Comparison of ENCODE assay signal across 9 cellular contexts in the genomic region with DNA sequence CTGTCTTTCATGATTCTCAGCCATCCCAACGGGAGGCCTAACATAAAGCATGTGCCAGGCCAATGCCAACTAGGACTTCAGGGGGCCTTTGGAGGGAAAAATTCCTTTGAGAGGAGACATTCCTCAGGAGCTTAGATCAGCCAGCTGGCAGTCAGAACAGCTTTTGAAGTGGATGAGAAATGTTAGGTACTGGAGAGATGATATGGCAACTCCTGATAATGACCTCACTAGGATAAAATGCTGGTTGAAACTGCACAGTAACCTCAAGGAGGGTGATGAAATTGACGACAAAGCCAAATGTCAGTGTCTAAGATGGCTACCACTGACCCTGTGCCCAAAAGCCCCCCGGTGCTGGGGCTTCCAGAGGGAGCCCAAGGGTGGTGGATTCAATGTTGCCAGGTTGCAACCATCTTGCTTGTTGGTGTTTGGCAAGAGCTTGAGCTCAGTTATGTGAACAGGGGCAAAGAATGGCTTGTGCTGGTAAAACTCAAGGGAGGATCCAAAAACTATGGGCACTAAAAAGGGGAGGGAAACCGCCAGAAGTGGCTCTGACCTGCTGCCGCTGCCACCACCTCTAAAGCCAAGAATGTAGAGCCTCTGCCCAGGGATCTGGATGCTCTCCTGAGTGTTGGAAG.
DNase-seq lines count a peak whose midpoint lies in the region; ATAC-seq and TF ChIP-seq lines count a peak whose summit lies in the region.
"Had no signal": no experiment of that assay in that cellular context is flagged by ENCODE, and none has a peak within 500 bp of the region (broad histone marks: within the 10 kb centered on the region; RNA-seq: fewer than 3 reads in every experiment).

No MANE protein-coding gene starts in this region.

- ATAC-seq in PC-3 (peak; percentile 16; the same call in 1 of the 2 replicates), GM21423 (IDR thresholded peaks at IDR 0.05; ENCODE audit: unreplicated experiment) (no peak)

- H3K79me2 ChIP-seq in PC-3 (ENCODE audit: low read length) (no peaks in the 10 kb centered on the region), osteoblast (ENCODE audit: insufficient read depth, low read length) (no peaks in the 10 kb centered on the region)

- H4K20me1 ChIP-seq in PC-3 (ENCODE audit: low read length) = no peaks in the 10 kb centered on the region
- no peaks in the 10 kb centered on the region for H4K20me1 ChIP-seq in osteoblast (ENCODE audit: insufficient read depth, low read length)

- no peaks in the 10 kb centered on the region for H3K9me2 ChIP-seq in PC-3 (replicated peaks; ENCODE audit: low read length)

- H3K27ac ChIP-seq in PC-3 (ENCODE audit: low read length) (peak overlapping the region; percentile 76), osteoblast (ENCODE audit: low read depth, low read length) (peak overlapping the region; percentile 93)

- no peak overlapping the region for H3K4me3 ChIP-seq in PC-3 (ENCODE audit: low read length)
- H3K4me3 ChIP-seq in osteoblast (ENCODE audit: insufficient read depth, low read length) = no peak overlapping the region
- no peak overlapping the region for H3K4me3 ChIP-seq in BE2C (ENCODE audit: low read depth, low read length)

- H3K4me2 ChIP-seq in PC-3 (ENCODE audit: low read length) (peak overlapping the region; percentile 84; the same call in 1 of the 2 replicates), osteoblast (ENCODE audit: insufficient read depth, low read length) (peak overlapping the region; percentile 83)

- POLR2A ChIA-PET in PC-3 (lab: Charles Lee; ENCODE audit: unreplicated experiment) = no interaction called here

- no peaks in the 10 kb centered on the region for H3K9me3 ChIP-seq in PC-3 (ENCODE audit: low read length)
- H3K9me3 ChIP-seq in osteoblast (ENCODE audit: low read depth, low read length) = no peaks in the 10 kb centered on the region
- H3K9me3 ChIP-seq in BE2C = no peaks in the 10 kb centered on the region

- DNase-seq in COLO829 (ENCODE audit: low spot score) (peak; percentile 55), PC-3 (peak; percentile 76), fibroblast of gingiva (ENCODE audit: low read depth) (peak; percentile 92), osteoblast (ENCODE audit: insufficient read length, low spot score, missing footprints) (peak; percentile 90), BE2C (no peak)
- no peak for DNase-seq in activated effector memory CD4-positive, alpha-beta T cell treated with Interleukin-2 at 50 U/mL for 16 hours
- no peak for DNase-seq in stimulated activated CD4-positive, alpha-beta T cell treated with anti-CD3 and anti-CD28 coated beads, Interleukin-2, amount 100 ng/mL, for 24 hours
- DNase-seq: NK-92 treated with Interleukin-12 subunit alpha and Interleukin-12 subunit beta, amount 100 ng/mL, for 24 hours had no signal

- no peak overlapping the region for H3K9ac ChIP-seq in PC-3 (ENCODE audit: low read length)

- H2AFZ ChIP-seq in PC-3 (ENCODE audit: low read length) (no peak overlapping the region), osteoblast (ENCODE audit: low read length) (peak overlapping the region; percentile 33)

- peaks cover 29% of the 10 kb centered on the region for H3K4me1 ChIP-seq in PC-3 (ENCODE audit: insufficient read depth, low read length)
- peaks cover 28% of the 10 kb centered on the region for H3K4me1 ChIP-seq in osteoblast (ENCODE audit: insufficient read depth, low read length)
- H3K4me1 ChIP-seq in BE2C = no peaks in the 10 kb centered on the region; the same call in 1 of the 2 replicates

- no peak for TF ChIP-seq CTCF in PC-3 (conservative IDR thresholded peaks at IDR 0.05; ENCODE audit: low read depth, low read length)
- no peak for TF ChIP-seq CTCF in osteoblast (IDR thresholded peaks at IDR 0.05; ENCODE audit: extremely low read depth, low read depth, low read length)
- TF ChIP-seq CTCF in BE2C (IDR thresholded peaks at IDR 0.05; ENCODE audit: low read depth, low read length) = no peak

- CTCF ChIA-PET in PC-3 (lab: Charles Lee) = interaction anchor here (0.6 kb wide), 1 partner anchor 177 kb away, joined by 3 read pairs; no protein-coding TSS in a partner anchor

- no peaks in the 10 kb centered on the region for H3K27me3 ChIP-seq in PC-3 (ENCODE audit: low read length)
- H3K27me3 ChIP-seq in osteoblast (ENCODE audit: insufficient read depth, low read length) = no peaks in the 10 kb centered on the region
- H3K27me3 ChIP-seq in BE2C = no peaks in the 10 kb centered on the region

- no peaks in the 10 kb centered on the region for H3K36me3 ChIP-seq in PC-3 (ENCODE audit: low read depth, low read length)
- H3K36me3 ChIP-seq in osteoblast (ENCODE audit: insufficient read depth, low read length) = peaks cover 26% of the 10 kb centered on the region
- no peaks in the 10 kb centered on the region for H3K36me3 ChIP-seq in BE2C

- H3F3A ChIP-seq in PC-3 (ENCODE audit: low read length, unreplicated experiment) = no peaks in the 10 kb centered on the region

- intact Hi-C loops in PC-3 (cut with micrococcal nuclease) = loop anchor here (2.0 kb wide), 1 partner anchor 13 kb away; no protein-coding TSS in a partner anchor

- BruUV-seq in PC-3 (replicated peaks; lab: Mats Ljungman, UMichigan) = no TSS peak

Comparison
In these comparisons a context has a peak if more than half of its experiments do, and no peak if none do; other contexts are left out.
1. DNase-seq: peak in COLO829 (single experiment), PC-3 (single experiment), fibroblast of gingiva (single experiment) and osteoblast (single experiment); none in activated effector memory CD4-positive, alpha-beta T cell treated with Interleukin-2 at 50 U/mL for 16 hours (single experiment), BE2C (single experiment) and stimulated activated CD4-positive, alpha-beta T cell treated with anti-CD3 and anti-CD28 coated beads, Interleukin-2, amount 100 ng/mL, for 24 hours (0 of 2).